Comparison of ENCODE assay signal across 8 cellular contexts in the genomic region with DNA sequence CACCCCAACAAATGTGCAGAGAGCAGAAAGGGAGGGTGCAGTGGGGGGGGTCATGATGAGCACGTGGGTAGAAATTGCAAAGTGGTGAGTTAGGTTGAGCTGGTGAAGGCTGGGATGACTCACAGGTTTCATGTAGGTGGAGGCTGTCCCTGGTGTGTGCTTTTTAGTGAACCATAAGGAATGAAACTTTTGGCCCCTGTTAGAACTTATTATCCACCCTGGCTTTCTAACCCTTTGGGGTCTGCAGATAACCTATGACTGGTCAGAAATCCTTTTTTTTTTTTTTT. TPM values are rescaled to one million over a fixed set of nuclear protein-coding genes. Genes with fewer than 3 reads are reported as not detected.
DNase-seq lines count a peak whose midpoint lies in the region; ATAC-seq, FAIRE-seq and TF ChIP-seq lines count a peak whose summit lies in the region.

No MANE protein-coding gene starts in this region.

- no peak overlapping the region; the same call in 1 of the 2 replicates for H2AFZ ChIP-seq in GM12878 (ENCODE audit: control insufficient read depth, low read depth, low read length)

- H3K4me1 Mint-ChIP-seq in progenitor cell of endocrine pancreas (ENCODE audit: low read depth): peaks cover 59% of the 10 kb centered on the region

- H3K9me3 Mint-ChIP-seq in progenitor cell of endocrine pancreas (ENCODE audit: low read depth): no peaks in the 10 kb centered on the region

- FAIRE-seq in GM12892 (lab: Jason Lieb, UNC) (peak; percentile 61), GM12878 (lab: Jason Lieb, UNC) (no peak)

- H3K4me3 Mint-ChIP-seq in progenitor cell of endocrine pancreas (ENCODE audit: low read depth): peak overlapping the region; percentile 17

- H3K4me3 ChIP-seq in GM12878: no peak overlapping the region
- H3K4me3 ChIP-seq in vagina: no peak overlapping the region

- H3K36me3 Mint-ChIP-seq in progenitor cell of endocrine pancreas (ENCODE audit: insufficient read depth): peaks cover 5% of the 10 kb centered on the region

- ATAC-seq in GM12878 (peak; percentile 96), GM18505 (IDR thresholded peaks at IDR 0.05; ENCODE audit: unreplicated experiment) (no peak), GM18909 (IDR thresholded peaks at IDR 0.05; ENCODE audit: poor library complexity, unreplicated experiment) (no peak)

- no peak for TF ChIP-seq EP300 in GM12878 (IDR thresholded peaks at IDR 0.05; ENCODE audit: borderline replicate concordance in 1 of 2, control insufficient read depth in 1 of 2, low read depth in 2 of 2, low read length in 2 of 2)

- H3K4me1 ChIP-seq in GM12878 (ENCODE audit: control insufficient read depth, insufficient read depth, low read length) (peaks cover 10% of the 10 kb centered on the region), vagina (peaks cover 9% of the 10 kb centered on the region)

- no peak for TF ChIP-seq POLR2A in GM12892 (IDR thresholded peaks at IDR 0.05; ENCODE audit: low read depth, low read length)
- no peak for TF ChIP-seq POLR2A in GM12878 (IDR thresholded peaks at IDR 0.05; ENCODE audit: low read depth, low read length)
- no peak for TF ChIP-seq POLR2A in GM18505 (IDR thresholded peaks at IDR 0.05; ENCODE audit: borderline replicate concordance, extremely low read depth, insufficient read depth, insufficient read length)
- TF ChIP-seq POLR2A in vagina (IDR thresholded peaks at IDR 0.05): no peak

- RAD21 ChIA-PET in GM12878 (lab: Charles Lee; ENCODE audit: unreplicated experiment): interaction anchor here (0.7 to 1.3 kb wide), 3 partner anchors 9 to 117 kb away, joined by 3 to 4 read pairs (median 3); partner anchors contain the start of gene MORC3

- TF ChIP-seq CTCF in GM12878 (IDR thresholded peaks at IDR 0.05 in 2 of 3, conservative IDR thresholded peaks at IDR 0.05 in 1 of 3; ENCODE audit: control insufficient read depth in 2 of 3, extremely low read depth in 1 of 3, insufficient read depth in 1 of 3, low read depth in 3 of 3, low read length in 3 of 3) (no peak), progenitor cell of endocrine pancreas (IDR thresholded peaks at IDR 0.05; ENCODE audit: unreplicated experiment) (no peak), vagina (IDR thresholded peaks at IDR 0.05) (no peak)

- no peaks in the 10 kb centered on the region for H4K20me1 ChIP-seq in GM12878 (ENCODE audit: control insufficient read depth, insufficient read depth)

- H3K27me3 Mint-ChIP-seq in progenitor cell of endocrine pancreas: no peaks in the 10 kb centered on the region

- no peak overlapping the region for H3K9ac ChIP-seq in GM12878 (ENCODE audit: control insufficient read depth, insufficient read depth, low read length)

- no peaks in the 10 kb centered on the region for H3K79me2 ChIP-seq in GM12878 (ENCODE audit: control insufficient read depth, insufficient read depth, low read length)

- H3K9me3 ChIP-seq in GM12878 (replicated peaks; ENCODE audit: control insufficient read depth, insufficient read depth, low read length) (no peaks in the 10 kb centered on the region), vagina (no peaks in the 10 kb centered on the region)

- H3K27ac ChIP-seq in GM12878 (ENCODE audit: control insufficient read depth, insufficient read depth) (no peak overlapping the region), vagina (no peak overlapping the region)

- H3K27me3 ChIP-seq in GM12878 (replicated peaks in 1 of 2; ENCODE audit: control insufficient read depth in 2 of 2, insufficient read depth in 2 of 2, low read length in 1 of 2) (no peaks in the 10 kb centered on the region), vagina (no peaks in the 10 kb centered on the region)

- SMC1A ChIA-PET in GM12878 (lab: Charles Lee; ENCODE audit: uncharacterized antibody, unreplicated experiment): interaction anchor here (0.5 to 2.1 kb wide), 6 partner anchors 9 to 119 kb away, joined by 3 to 10 read pairs (median 3); partner anchors contain the start of gene MORC3

- H3K27ac Mint-ChIP-seq in progenitor cell of endocrine pancreas: peak overlapping the region; percentile 92

- 0% methylated on average over 1 of the region's 1 CpG for WGBS in GM12878 (ENCODE audit: insufficient coverage, insufficient replicate concordance, low lambda C conversion rate, missing lambda C conversion rate)

- peak overlapping the region; percentile 53; the same call in 1 of the 2 replicates for H3K4me2 ChIP-seq in GM12878 (ENCODE audit: control insufficient read depth, insufficient read depth)

- no peak for TF ChIP-seq RAD21 in GM12878 (IDR thresholded peaks at IDR 0.05; ENCODE audit: insufficient read depth, low read depth, low read length)

- in situ Hi-C loops in GM12878 (cut with MboI): no loop called here

- intact Hi-C loops in GM12878 (cut with micrococcal nuclease; ENCODE audit: unreplicated experiment) (no loop called here), vagina (cut with DNase I) (no loop called here)

- CTCF ChIA-PET in GM12878 (lab: Yijun Ruan, JAX): interaction anchor here (1.0 to 1.2 kb wide), 5 partner anchors 12 to 78 kb away, joined by 3 to 4 read pairs (median 3); no protein-coding TSS in a partner anchor

- peak; percentile 40 for DNase-seq in GM12892 (ENCODE audit: insufficient read length)
- DNase-seq in NCI-H460 (ENCODE audit: extremely low read depth, low read depth): peak; percentile 31
- peak; percentile 16 for DNase-seq in GM12878 (ENCODE audit: low read depth, low spot score)
- DNase-seq in progenitor cell of endocrine pancreas (ENCODE audit: low spot score, unreplicated experiment): no peak
- DNase-seq in vagina (ENCODE audit: extremely low spot score in 2 of 2): no peak
- no peak for DNase-seq in NCI-H146 treated with DMSO at 0.1 percent for 48 hours (lab: John Stamatoyannopoulos, UW; ENCODE audit: unreplicated experiment)

- no TSS peak for BruUV-seq in GM12878 (replicated peaks; lab: Mats Ljungman, UMichigan)

- H3K36me3 ChIP-seq in GM12878 (ENCODE audit: control insufficient read depth in 2 of 2, insufficient read depth in 2 of 2, low read length in 1 of 2) (no peaks in the 10 kb centered on the region), vagina (no peaks in the 10 kb centered on the region)

- POLR2A ChIA-PET in GM12878 (lab: Charles Lee): interaction anchor here (0.7 kb wide), 1 partner anchor 16 kb away, joined by 5 read pairs; no protein-coding TSS in a partner anchor

TF ChIP-seq in GM12878, 131 proteins besides CTCF, POLR2A, EP300 and RAD21 (continues in another document):
- TF ChIP-seq CREB1 (IDR thresholded peaks at IDR 0.05; ENCODE audit: low read depth): no peak
- no peak for TF ChIP-seq ATF3 (IDR thresholded peaks at IDR 0.05; ENCODE audit: borderline replicate concordance, extremely low read depth, low read depth, low read length)
- TF ChIP-seq, protein P1, sequence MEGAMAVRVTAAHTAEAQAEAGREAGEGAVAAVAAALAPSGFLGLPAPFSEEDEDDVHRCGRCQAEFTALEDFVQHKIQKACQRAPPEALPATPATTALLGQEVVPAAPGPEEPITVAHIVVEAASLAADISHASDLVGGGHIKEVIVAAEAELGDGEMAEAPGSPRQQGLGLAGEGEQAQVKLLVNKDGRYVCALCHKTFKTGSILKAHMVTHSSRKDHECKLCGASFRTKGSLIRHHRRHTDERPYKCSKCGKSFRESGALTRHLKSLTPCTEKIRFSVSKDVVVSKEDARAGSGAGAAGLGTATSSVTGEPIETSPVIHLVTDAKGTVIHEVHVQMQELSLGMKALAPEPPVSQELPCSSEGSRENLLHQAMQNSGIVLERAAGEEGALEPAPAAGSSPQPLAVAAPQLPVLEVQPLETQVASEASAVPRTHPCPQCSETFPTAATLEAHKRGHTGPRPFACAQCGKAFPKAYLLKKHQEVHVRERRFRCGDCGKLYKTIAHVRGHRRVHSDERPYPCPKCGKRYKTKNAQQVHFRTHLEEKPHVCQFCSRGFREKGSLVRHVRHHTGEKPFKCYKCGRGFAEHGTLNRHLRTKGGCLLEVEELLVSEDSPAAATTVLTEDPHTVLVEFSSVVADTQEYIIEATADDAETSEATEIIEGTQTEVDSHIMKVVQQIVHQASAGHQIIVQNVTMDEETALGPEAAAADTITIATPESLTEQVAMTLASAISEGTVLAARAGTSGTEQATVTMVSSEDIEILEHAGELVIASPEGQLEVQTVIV (IDR thresholded peaks at IDR 0.05; ENCODE audit: borderline replicate concordance, partially characterized antibody): no peak
- TF ChIP-seq CBFB (IDR thresholded peaks at IDR 0.05; ENCODE audit: low read depth): no peak

RNA-seq across cellular contexts. Expression of gene DOP1B, which starts 46.9 kb away (rescaled TPM):
- 3.2 TPM for polyA plus RNA-seq in GM12892 (2012; ENCODE audit: missing spikeins)
- 6.7 and 7.4 TPM in 2 replicates for total RNA-seq in NCI-H460 (2014; rRNA removed; shearing (Covaris generic))
- polyA plus RNA-seq in NCI-H460 (2014; cell fraction: nucleus; rRNA removed): 2.5 and 2.7 TPM in 2 replicates
- 32.4 and 33.1 TPM in 2 replicates for total RNA-seq in GM12878 (2013; cell fraction: nucleolus; rRNA removed)
- total RNA-seq in GM12878 (2014; rRNA removed) (3.5 and 4.0 TPM in 2 replicates), GM12878 (2014; rRNA removed; fragmentation: Illumina TruSeq; extraction: Trizol) (3.8 and 4.3 TPM in 2 replicates), GM12878 (2021) (11.0 and 12.2 TPM in 2 replicates), progenitor cell of endocrine pancreas (47.7 and 57.4 TPM in 2 replicates), vagina (13.5 TPM)
- 1.2 TPM for polyA plus RNA-seq in GM12878 (2011; ENCODE audit: low read depth)
- polyA plus RNA-seq in GM12878 (2011; rRNA removed) (1.2 and 1.6 TPM in 2 replicates), GM12878 (2014; fragmentation: Illumina TruSeq; extraction: Trizol) (6.0 and 6.6 TPM in 2 replicates), GM12878 (2014; fragmentation: Nextera tagmentation; extraction: Ambion mirVana) (1 to 10 TPM; 1.2 to 1.3 TPM), GM12878 (2014; rRNA removed) (4.7 and 4.8 TPM in 2 replicates), GM12878 (2016; fragmentation: Nextera tagmentation; extraction: Ambion mirVana) (1 to 10 TPM; 5.6 to 6.3 TPM)
- 1.3 and 1.7 TPM in 2 replicates for polyA plus RNA-seq in GM12878 (2011; cell fraction: cytosol; rRNA removed)
- 2.2 and 2.5 TPM in 2 replicates for polyA plus RNA-seq in GM12878 (2011; cell fraction: nucleus; rRNA removed)
- 1.2 and 1.5 TPM in 2 replicates for polyA plus RNA-seq in GM12878 (2012)
- polyA minus RNA-seq in GM12878 (2011; rRNA and poly(A)+ RNA removed): 2.6 and 2.9 TPM in 2 replicates
- polyA minus RNA-seq in GM12878 (2011; cell fraction: cytosol; rRNA and poly(A)+ RNA removed): 0.80 and 1.5 TPM in 2 replicates
- 2.9 and 4.5 TPM in 2 replicates for polyA minus RNA-seq in GM12878 (2011; cell fraction: nucleus; rRNA and poly(A)+ RNA removed)

Comparison
In these comparisons a context has a peak if more than half of its experiments do, and no peak if none do; other contexts are left out.
1. DNase-seq: peak in GM12892 (single experiment), NCI-H460 (single experiment) and GM12878 (single experiment); none in progenitor cell of endocrine pancreas (single experiment), vagina (0 of 2) and NCI-H146 treated with DMSO at 0.1 percent for 48 hours (single experiment).